Comparison of ENCODE assay signal across 12 cellular contexts in genomic region chr2:37774976-37775907, GRCh38.
DNase-seq lines count a peak whose midpoint lies in the region; ATAC-seq and TF ChIP-seq lines count a peak whose summit lies in the region.
"Had no signal": no experiment of that assay in that cellular context is flagged by ENCODE, and none has a peak within 500 bp of the region (broad histone marks: within the 10 kb centered on the region; RNA-seq: fewer than 3 reads in every experiment).

No MANE protein-coding gene starts in this region.

- H3K4me3 Mint-ChIP-seq in nephron, result peak overlapping the region; percentile 11 to 69 (median 42)
- H3K4me3 Mint-ChIP-seq: activated naive CD4-positive, alpha-beta T cell treated with anti-CD3 and anti-CD28 coated beads for 36 hours had no signal

- peaks cover 19% of the 10 kb centered on the region for H3K27me3 Mint-ChIP-seq in nephron (ENCODE audit: low read depth)

- H3K36me3 Mint-ChIP-seq in nephron (ENCODE audit: low read depth), result no peaks in the 10 kb centered on the region

- no peak for TF ChIP-seq CTCF in choroid plexus epithelial cell (conservative IDR thresholded peaks at IDR 0.05; ENCODE audit: low read depth, low read length)
- no peak for TF ChIP-seq CTCF in nephron (IDR thresholded peaks at IDR 0.05; ENCODE audit: unreplicated experiment in 3 of 3)
- TF ChIP-seq CTCF in uterus (IDR thresholded peaks at IDR 0.05), result no peak

- peaks cover 3% of the 10 kb centered on the region for H3K9me3 Mint-ChIP-seq in nephron
- H3K9me3 Mint-ChIP-seq: activated naive CD4-positive, alpha-beta T cell treated with anti-CD3 and anti-CD28 coated beads for 36 hours had no signal

- peaks cover 95% of the 10 kb centered on the region for H3K4me1 Mint-ChIP-seq in nephron

- no peak for ATAC-seq in HG03460 (IDR thresholded peaks at IDR 0.05; ENCODE audit: unreplicated experiment)

- H3K27ac Mint-ChIP-seq in nephron, result peak overlapping the region; percentile 95 to 98 (median 95)
- H3K27ac Mint-ChIP-seq: activated naive CD4-positive, alpha-beta T cell treated with anti-CD3 and anti-CD28 coated beads for 36 hours had no signal

- peak overlapping the region; percentile 87 to 98 for H3K27ac ChIP-seq in uterus
- H3K27ac ChIP-seq: 22Rv1, left ventricle myocardium inferior had no signal

- H3K27me3 ChIP-seq in uterus, result no peaks in the 10 kb centered on the region

- DNase-seq in DMS153 (lab: John Stamatoyannopoulos, UW), result peak; percentile 8
- DNase-seq in DMS153 treated with DMSO at 0.1 percent for 48 hours (lab: John Stamatoyannopoulos, UW; ENCODE audit: unreplicated experiment), result no peak
- DNase-seq in choroid plexus epithelial cell (ENCODE audit: low read depth), result peak; percentile 44
- DNase-seq in uterus, result no peak
- no peak for DNase-seq in NCI-H2029 treated with DMSO at 0.1 percent for 48 hours (lab: John Stamatoyannopoulos, UW)
- DNase-seq in cerebellum (ENCODE audit: low spot score), result no peak
- DNase-seq: activated naive CD4-positive, alpha-beta T cell treated with anti-CD3 and anti-CD28 coated beads for 36 hours; cortex of kidney; left ventricle myocardium inferior had no signal

- intact Hi-C loops in uterus (cut with DNase I; ENCODE audit: low total_unique reads), result no loop called here

- no peaks in the 10 kb centered on the region for H3K9me3 ChIP-seq in uterus
- H3K9me3 ChIP-seq: left ventricle myocardium inferior had no signal

- no peak for TF ChIP-seq POLR2A in uterus (IDR thresholded peaks at IDR 0.05)

- no peaks in the 10 kb centered on the region for H3K36me3 ChIP-seq in uterus
- H3K36me3 ChIP-seq: left ventricle myocardium inferior had no signal

- H3K4me1 ChIP-seq in uterus, result peaks cover 17 to 22% of the 10 kb centered on the region in 2 donors

- H3K4me3 ChIP-seq in choroid plexus epithelial cell (ENCODE audit: low read depth, low read length), result no peak overlapping the region
- no peak overlapping the region for H3K4me3 ChIP-seq in uterus
- H3K4me3 ChIP-seq: left ventricle myocardium inferior had no signal

Comparison
In these comparisons a context has a peak if more than half of its experiments do, and no peak if none do; other contexts are left out.
1. DNase-seq: peak in DMS153 (single experiment) and choroid plexus epithelial cell (single experiment); none in DMS153 treated with DMSO at 0.1 percent for 48 hours (single experiment), uterus (0 of 2), NCI-H2029 treated with DMSO at 0.1 percent for 48 hours (single experiment) and cerebellum (single experiment).